Comparison of ENCODE assay signal across 21 cellular contexts in the genomic region with DNA sequence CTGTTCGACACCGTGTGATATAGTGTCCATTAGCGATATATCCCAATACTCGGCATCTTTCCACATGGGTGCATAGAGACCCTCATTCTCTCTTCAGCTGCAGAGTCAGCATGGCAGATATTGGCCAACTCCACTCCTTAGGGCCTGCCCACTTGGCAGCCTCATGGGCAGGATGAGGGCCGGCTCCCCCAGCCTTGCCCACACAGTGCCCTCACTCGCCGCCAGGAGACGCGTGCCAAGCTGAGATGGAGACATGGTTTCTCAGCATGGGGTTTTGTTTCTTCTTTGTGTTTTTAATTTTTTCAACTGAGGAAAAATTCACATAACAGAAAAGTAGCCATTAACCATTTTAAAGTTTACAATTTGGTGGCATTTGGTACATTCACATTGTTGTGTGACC.
"Had no signal": no experiment of that assay in that cellular context is flagged by ENCODE, and none has a peak within 500 bp of the region (broad histone marks: within the 10 kb centered on the region; RNA-seq: fewer than 3 reads in every experiment).

No MANE protein-coding gene starts in this region.

- H3K4me3 Mint-ChIP-seq: activated CD8-positive, alpha-beta T cell treated with anti-CD3 and anti-CD28 coated beads, Interleukin-2, amount 10 ng/mL, durations not matched to agents 7 days and 5 days; activated naive CD8-positive, alpha-beta T cell treated with anti-CD3 and anti-CD28 coated beads for 36 hours; T-helper 17 cell; WTC11 had no signal

- H3K27ac ChIP-seq: breast epithelium, KMS-11 had no signal

- H3K27me3 Mint-ChIP-seq: activated naive CD8-positive, alpha-beta T cell treated with anti-CD3 and anti-CD28 coated beads for 36 hours; T-helper 17 cell had no signal

- ATAC-seq: activated CD8-positive, alpha-beta T cell treated with anti-CD3 and anti-CD28 coated beads, Interleukin-2, amount 10 ng/mL, durations not matched to agents 7 days and 5 days; T-helper 17 cell; WTC11 had no signal

- H3K4me1 Mint-ChIP-seq: WTC11 had no signal

- H3K27ac Mint-ChIP-seq: activated CD8-positive, alpha-beta T cell treated with anti-CD3 and anti-CD28 coated beads, Interleukin-2, amount 10 ng/mL, durations not matched to agents 7 days and 5 days; activated naive CD8-positive, alpha-beta T cell treated with anti-CD3 and anti-CD28 coated beads for 36 hours; T-helper 17 cell; WTC11 had no signal

- H3K4me3 ChIP-seq: breast epithelium had no signal

- H3K9me3 Mint-ChIP-seq: activated naive CD8-positive, alpha-beta T cell treated with anti-CD3 and anti-CD28 coated beads for 36 hours; WTC11 had no signal

- DNase-seq: activated CD4-positive, alpha-beta T cell treated with anti-CD3 and anti-CD28 coated beads for 48 hours; activated CD4-positive, alpha-beta T cell treated with anti-CD3 and anti-CD28 coated beads, Interleukin-2, amount 50 U/mL, for 4 hours; activated CD4-positive, CD25-positive, alpha-beta regulatory T cell treated with anti-CD3 and anti-CD28 coated beads, Interleukin-2, amount 50 U/mL, for 72 hours; activated CD8-positive, alpha-beta memory T cell treated with anti-CD3 and anti-CD28 coated beads, Interleukin-2, amount 50 U/mL, for 48 hours; activated CD8-positive, alpha-beta T cell treated with anti-CD3 and anti-CD28 coated beads, Interleukin-2, amount 10 ng/mL, durations not matched to agents 7 days and 5 days; activated naive CD8-positive, alpha-beta T cell treated with anti-CD3 and anti-CD28 coated beads for 36 hours; activated T-cell treated with anti-CD3 and anti-CD28 coated beads, Interleukin-2, amount 50 U/mL, for 1 hour; NCI-H1092 treated with DMSO at 0.1 percent for 48 hours; NCI-H1417 treated with DMSO at 0.1 percent for 48 hours; NCI-H1694 treated with DMSO at 0.1 percent for 48 hours; NCI-H2029 treated with DMSO at 0.1 percent for 48 hours; NCI-H345; NCI-H510A; NCI-H526 treated with DMSO at 0.1 percent for 48 hours; NCI-H82; SIG-M5; T-helper 17 cell; T-helper 9 cell had no signal
